Comparison of ENCODE assay signal across 8 cellular contexts in genomic region chr5:65480306-65480865, GRCh38. TPM values are rescaled to one million over a fixed set of nuclear protein-coding genes. Genes with fewer than 3 reads are reported as not detected.
DNase-seq lines count a peak whose midpoint lies in the region; ATAC-seq, FAIRE-seq and TF ChIP-seq lines count a peak whose summit lies in the region.

No MANE protein-coding gene starts in this region.

- no peak for TF ChIP-seq POLR2A in endothelial cell of umbilical vein (IDR thresholded peaks at IDR 0.05; ENCODE audit: low read depth, low read length)

- POLR2A ChIA-PET in endothelial cell of umbilical vein (lab: Charles Lee) = interaction anchor here (0.6 kb wide), 1 partner anchor 83 kb away, joined by 4 read pairs; no protein-coding TSS in a partner anchor

- H3K4me3 ChIP-seq in WERI-Rb-1 (ENCODE audit: low read depth, low read length) (peak overlapping the region; percentile 43), endothelial cell of umbilical vein (replicated peaks in 1 of 3; ENCODE audit: insufficient read depth in 1 of 3, low read depth in 1 of 3, low read length in 3 of 3) (peak overlapping the region; percentile 64 to 96 (median 87)), mesodermal cell (ENCODE audit: extremely low read depth, insufficient read depth, low read length, poor library complexity, severe bottlenecking) (peak overlapping the region; percentile 54), thoracic aorta (peak overlapping the region; percentile 83)

- H3K79me2 ChIP-seq in endothelial cell of umbilical vein (ENCODE audit: control insufficient read depth, insufficient read depth, low read length) = peaks cover 57% of the 10 kb centered on the region

- CTCF ChIA-PET in endothelial cell of umbilical vein (lab: Charles Lee) = interaction anchor here (0.6 to 7.8 kb wide), 15 partner anchors 8 to 691 kb away, joined by 3 to 275 read pairs (median 3); no protein-coding TSS in a partner anchor

- intact Hi-C loops in endothelial cell of umbilical vein (cut with micrococcal nuclease) = loop anchor here (1.0 to 5.0 kb wide), 2 partner anchors 271 to 973 kb away; partner anchors contain the start of gene RGS7BP

- H3K9ac ChIP-seq in endothelial cell of umbilical vein (replicated peaks; ENCODE audit: extremely low read depth, insufficient read depth, low read length) = peak overlapping the region; percentile 94

- no peaks in the 10 kb centered on the region for H4K20me1 ChIP-seq in endothelial cell of umbilical vein (replicated peaks; ENCODE audit: control insufficient read depth, extremely low read depth, insufficient read depth, low read length)

- H3K9me3 ChIP-seq in WERI-Rb-1 (ENCODE audit: severe bottlenecking) (no peaks in the 10 kb centered on the region), endothelial cell of umbilical vein (replicated peaks; ENCODE audit: control insufficient read depth, insufficient read depth, low read length) (no peaks in the 10 kb centered on the region), mesodermal cell (ENCODE audit: control insufficient read depth, low read length) (no peaks in the 10 kb centered on the region), thoracic aorta (no peaks in the 10 kb centered on the region)

- WGBS in mesodermal cell (ENCODE audit: insufficient coverage in 2 of 2), 2 experiments = 5 to 15% methylated on average over 11 to 13 of the region's 15 CpGs

- peak overlapping the region; percentile 100 for H3K4me2 ChIP-seq in endothelial cell of umbilical vein (ENCODE audit: insufficient read depth, low read length)

- H3K27ac ChIP-seq in WERI-Rb-1 = peak overlapping the region; percentile 46
- peak overlapping the region; percentile 87 for H3K27ac ChIP-seq in endothelial cell of umbilical vein (ENCODE audit: insufficient read depth, low read depth, low read length)
- H3K27ac ChIP-seq in mesodermal cell (ENCODE audit: low read depth, low read length, severe bottlenecking) = peak overlapping the region; percentile 86
- H3K27ac ChIP-seq in thoracic aorta = peak overlapping the region; percentile 69 to 85

- TF ChIP-seq CTCF in WERI-Rb-1 (IDR thresholded peaks at IDR 0.05; ENCODE audit: low read depth, low read length) (no peak), endothelial cell of umbilical vein (IDR thresholded peaks at IDR 0.05; ENCODE audit: extremely low read depth in 1 of 2, insufficient read depth in 1 of 2, low read depth in 1 of 2, low read length in 2 of 2) (no peak), thoracic aorta (IDR thresholded peaks at IDR 0.05) (no peak)

- no peaks in the 10 kb centered on the region for H3K9me1 ChIP-seq in endothelial cell of umbilical vein (replicated peaks; ENCODE audit: control insufficient read depth, extremely low read depth, insufficient read depth, low read length)

- peak; percentile 33 for ATAC-seq in GM19397 (IDR thresholded peaks at IDR 0.05; ENCODE audit: unreplicated experiment)
- ATAC-seq in thoracic aorta (ENCODE audit: insufficient number of reproducible peaks, low FRiP score, low read depth) = peak; percentile 8
- ATAC-seq in HG03378 (IDR thresholded peaks at IDR 0.05; ENCODE audit: unreplicated experiment) = no peak

- peak overlapping the region; percentile 58 for H2AFZ ChIP-seq in endothelial cell of umbilical vein (ENCODE audit: low read depth, low read length)

- peak; percentile 65 for DNase-seq in Ammon's horn (ENCODE audit: low spot score)
- DNase-seq in M059J (ENCODE audit: low read depth) = peak; percentile 78
- peak; percentile 40 for DNase-seq in WERI-Rb-1
- peak; percentile 91 for DNase-seq in endothelial cell of umbilical vein (ENCODE audit: low read depth, low spot score)
- DNase-seq in thoracic aorta (ENCODE audit: low spot score) = peak; percentile 43

- H3K27me3 ChIP-seq in WERI-Rb-1 (ENCODE audit: insufficient read depth, low read depth, severe bottlenecking) (no peaks in the 10 kb centered on the region), endothelial cell of umbilical vein (ENCODE audit: control insufficient read depth in 2 of 2, insufficient read depth in 2 of 2, low read length in 2 of 2) (no peaks in the 10 kb centered on the region), thoracic aorta (replicated peaks; ENCODE audit: insufficient read depth) (no peaks in the 10 kb centered on the region)

- FAIRE-seq in endothelial cell of umbilical vein (lab: Jason Lieb, UNC) = peak; percentile 74

- H3K36me3 ChIP-seq in WERI-Rb-1 (no peaks in the 10 kb centered on the region), endothelial cell of umbilical vein (ENCODE audit: control insufficient read depth in 2 of 2, extremely low read depth in 1 of 2, insufficient read depth in 2 of 2, low read length in 2 of 2) (no peaks in the 10 kb centered on the region), mesodermal cell (ENCODE audit: control insufficient read depth, insufficient read depth, low read length) (no peaks in the 10 kb centered on the region), thoracic aorta (no peaks in the 10 kb centered on the region)

- dilution Hi-C loops in endothelial cell of umbilical vein (cut with MboI; ENCODE audit: extremely low pct_ligation_motif_present, low sequenced_read_pairs) = no loop called here

- peaks cover 50% of the 10 kb centered on the region for H3K4me1 ChIP-seq in endothelial cell of umbilical vein (ENCODE audit: control insufficient read depth, extremely low read depth, insufficient read depth, low read length)
- H3K4me1 ChIP-seq in mesodermal cell (ENCODE audit: control insufficient read depth, insufficient read depth, low read length, poor library complexity, severe bottlenecking) = no peaks in the 10 kb centered on the region
- peaks cover 2 to 14% of the 10 kb centered on the region in 2 donors for H3K4me1 ChIP-seq in thoracic aorta (ENCODE audit: control insufficient read depth in 1 of 2, low read depth in 2 of 2)

- TSS peak; percentile 55 for BruUV-seq in endothelial cell of umbilical vein (replicated peaks; lab: Mats Ljungman, UMichigan)

TF ChIP-seq in endothelial cell of umbilical vein, 7 proteins besides CTCF, POLR2A, EP300 and RAD21:
- peak; percentile 20 for TF ChIP-seq POLR2AphosphoS5 (IDR thresholded peaks at IDR 0.05; ENCODE audit: insufficient read depth, low read depth, low read length)
- TF ChIP-seq EZH2 (IDR thresholded peaks at IDR 0.05; ENCODE audit: borderline replicate concordance, low read depth, low read length, severe bottlenecking) = no peak

RNA-seq across cellular contexts. Expression of gene ADAMTS6, which starts 1.3 kb away (rescaled TPM):
- 16.5 and 18.9 TPM in 2 replicates for total RNA-seq in M059J (2014; rRNA removed; shearing (Covaris generic))
- 43.4 and 57.4 TPM in 2 replicates for total RNA-seq in endothelial cell of umbilical vein
- polyA plus RNA-seq in endothelial cell of umbilical vein = 16.2 and 20.4 TPM in 2 replicates
- 7.8 and 9.7 TPM in 2 replicates for polyA plus RNA-seq in endothelial cell of umbilical vein (2011; cell fraction: cytosol; rRNA removed)
- polyA plus RNA-seq in endothelial cell of umbilical vein (2011; cell fraction: nucleus; rRNA removed) = 182 and 188 TPM in 2 replicates
- 13.0 and 16.2 TPM in 2 replicates for polyA plus RNA-seq in endothelial cell of umbilical vein (2012)
- polyA minus RNA-seq in endothelial cell of umbilical vein = 102 and 109 TPM in 2 replicates
- polyA minus RNA-seq in endothelial cell of umbilical vein (2011; cell fraction: cytosol; rRNA and poly(A)+ RNA removed) = 2.4 TPM
- 217 and 331 TPM in 2 replicates for polyA minus RNA-seq in endothelial cell of umbilical vein (2011; cell fraction: nucleus; rRNA and poly(A)+ RNA removed)
- polyA plus RNA-seq in mesodermal cell (2013, experiment 1 of 2) = 8.5 TPM
- polyA plus RNA-seq in mesodermal cell (2013, experiment 2 of 2) = 6.1 TPM
- total RNA-seq in thoracic aorta = 10 to 100 TPM in 1 of 2 donors, 1 to 10 TPM in 1; 4.9 to 11.8 TPM

Comparison
In these comparisons a context has a peak if more than half of its experiments do, and no peak if none do; other contexts are left out.
1. DNase-seq: peak in every context shown above with its lines; median percentile 91 in endothelial cell of umbilical vein; 78 in M059J; 65 in Ammon's horn; 43 in thoracic aorta; 40 in WERI-Rb-1.